In the genomic region with DNA sequence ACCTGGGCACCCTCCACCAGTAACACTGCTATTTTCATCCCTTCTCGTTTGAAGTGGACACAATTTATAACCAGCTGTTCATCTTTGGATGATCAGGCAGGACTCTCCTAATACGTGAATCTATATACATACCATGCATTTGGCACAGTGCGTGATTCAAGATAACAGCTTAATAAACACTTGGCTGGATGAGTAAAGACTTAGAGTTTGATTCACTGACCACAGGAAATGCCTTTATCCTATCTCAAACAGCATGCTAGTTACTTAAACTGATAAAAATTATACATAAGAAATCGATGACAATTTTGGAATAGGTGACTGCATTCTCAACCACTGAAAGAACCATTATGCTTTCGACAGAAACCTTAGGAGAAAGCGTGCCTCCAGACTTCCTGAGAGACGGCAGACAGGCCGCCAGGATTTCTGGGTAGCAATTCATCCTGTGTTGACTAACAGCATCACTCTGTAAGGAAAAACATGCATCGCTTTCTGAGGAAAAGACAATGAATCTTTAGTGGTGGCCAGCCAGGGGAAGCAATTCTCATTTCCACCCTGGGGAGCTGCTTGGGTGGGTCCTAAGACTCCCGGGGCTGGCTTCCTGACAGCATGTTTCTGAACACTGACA, we compare ENCODE assay signal across 12 cellular contexts. TPM values are rescaled to one million over a fixed set of nuclear protein-coding genes. Genes with fewer than 3 reads are reported as not detected.
A peak's percentile ranks its signal among the peaks of the same experiment; 100 is the strongest.
DNase-seq lines count a peak whose midpoint lies in the region; ATAC-seq, FAIRE-seq and TF ChIP-seq lines count a peak whose summit lies in the region.
"Had no signal": no experiment of that assay in that cellular context is flagged by ENCODE, and none has a peak within 500 bp of the region (broad histone marks: within the 10 kb centered on the region; RNA-seq: fewer than 3 reads in every experiment).

No MANE protein-coding gene starts in this region.

- H3K4me3 ChIP-seq in A673 (ENCODE audit: low read depth, low read length, poor library complexity, severe bottlenecking) (no peak overlapping the region), GM23248 (peak overlapping the region; percentile 53), WI38 (ENCODE audit: low read depth, low read length) (peak overlapping the region; percentile 22), colonic mucosa (no peak overlapping the region)
- H3K4me3 ChIP-seq: breast epithelium, uterus had no signal

- H3K4me1 Mint-ChIP-seq in type B pancreatic cell (ENCODE audit: unreplicated experiment): no peaks in the 10 kb centered on the region

- peak overlapping the region; percentile 61 for H2AFZ ChIP-seq in GM23248

- POLR2A ChIA-PET in A673 (lab: Charles Lee; ENCODE audit: low non-redundant PET): no interaction called here

- H3K9me3 ChIP-seq in A673 (ENCODE audit: low read depth, low read length, poor library complexity, severe bottlenecking): no peaks in the 10 kb centered on the region
- H3K9me3 ChIP-seq in GM23248 (ENCODE audit: low read depth): no peaks in the 10 kb centered on the region
- H3K9me3 ChIP-seq in colonic mucosa: no peaks in the 10 kb centered on the region
- H3K9me3 ChIP-seq: breast epithelium, uterus had no signal

- CTCF ChIA-PET in A673 (lab: Charles Lee): no interaction called here

- no peaks in the 10 kb centered on the region for H3K9me3 Mint-ChIP-seq in type B pancreatic cell

- no peak overlapping the region for H3K27ac Mint-ChIP-seq in type B pancreatic cell

- in situ Hi-C loops in GM23248 (cut with MboI): no loop called here

- H3K36me3 ChIP-seq in A673 (ENCODE audit: insufficient read depth, low read length, poor library complexity, severe bottlenecking): no peaks in the 10 kb centered on the region
- no peaks in the 10 kb centered on the region for H3K36me3 ChIP-seq in GM23248 (ENCODE audit: low read depth)
- H3K36me3 ChIP-seq in colonic mucosa: no peaks in the 10 kb centered on the region
- H3K36me3 ChIP-seq: breast epithelium, uterus had no signal

- no peak for ATAC-seq in HG02885 (IDR thresholded peaks at IDR 0.05; ENCODE audit: poor library complexity, unreplicated experiment)

- H3K9ac ChIP-seq in GM23248 (peak overlapping the region; percentile 42), colonic mucosa (ENCODE audit: low read depth in 2 of 2, low read length in 2 of 2) (no peak overlapping the region)

- no peaks in the 10 kb centered on the region for H3K36me3 Mint-ChIP-seq in type B pancreatic cell

- H3K27me3 Mint-ChIP-seq in type B pancreatic cell: peaks cover 3% of the 10 kb centered on the region

- 1% methylated on average over 10 of the region's 10 CpGs for WGBS in GM23248 (ENCODE audit: low coverage in 1 of 2, low lambda C conversion rate in 2 of 2, missing lambda C conversion rate in 2 of 2), 2 experiments

- H3K9me2 ChIP-seq in GM23248 (ENCODE audit: insufficient read depth): no peaks in the 10 kb centered on the region

- H4K20me1 ChIP-seq in GM23248 (ENCODE audit: insufficient read depth): no peaks in the 10 kb centered on the region

- peak; percentile 84 for DNase-seq in A673 (ENCODE audit: low spot score)
- DNase-seq in GM23248: peak; percentile 84
- peak; percentile 15 for DNase-seq in glomerular visceral epithelial cell (ENCODE audit: extremely low spot score)
- no peak for DNase-seq in frontal cortex (ENCODE audit: low spot score in 2 of 2)
- DNase-seq in type B pancreatic cell (ENCODE audit: extremely low spot score, unreplicated experiment): no peak
- DNase-seq in colonic mucosa: no peak
- DNase-seq: DMS 273 treated with DMSO at 0.1 percent for 48 hours, NCI-H1092, uterus had no signal

- intact Hi-C loops in A673 (cut with micrococcal nuclease; ENCODE audit: unreplicated experiment) (no loop called here), colonic mucosa (cut with DNase I) (no loop called here)

- no peak for TF ChIP-seq CTCF in A673 (conservative IDR thresholded peaks at IDR 0.05; ENCODE audit: low read depth, low read length)
- TF ChIP-seq CTCF in WI38 (IDR thresholded peaks at IDR 0.05; ENCODE audit: low read depth, low read length): no peak
- TF ChIP-seq CTCF in type B pancreatic cell (conservative IDR thresholded peaks at IDR 0.05): no peak
- no peak for TF ChIP-seq CTCF in colonic mucosa (IDR thresholded peaks at IDR 0.05)

- no peak for FAIRE-seq in frontal cortex (lab: Jason Lieb, UNC)

- H3K4me3 Mint-ChIP-seq in type B pancreatic cell: no peak overlapping the region

- no peaks in the 10 kb centered on the region for H3K27me3 ChIP-seq in A673 (replicated peaks; ENCODE audit: insufficient read depth, low read depth, low read length, poor library complexity)
- H3K27me3 ChIP-seq in GM23248 (replicated peaks; ENCODE audit: insufficient read depth): no peaks in the 10 kb centered on the region
- no peaks in the 10 kb centered on the region for H3K27me3 ChIP-seq in colonic mucosa
- H3K27me3 ChIP-seq: breast epithelium, uterus had no signal

- peaks cover 54% of the 10 kb centered on the region for H3F3A ChIP-seq in GM23248 (ENCODE audit: insufficient read depth)

- peak overlapping the region; percentile 83 for H3K4me2 ChIP-seq in GM23248 (ENCODE audit: unreplicated experiment)

- H3K27ac ChIP-seq in A673 (ENCODE audit: low read depth, low read length, poor library complexity, severe bottlenecking) (peak overlapping the region; percentile 26), GM23248 (peak overlapping the region; percentile 66), colonic mucosa (no peak overlapping the region)
- H3K27ac ChIP-seq: breast epithelium, uterus had no signal

- no TSS peak for BruUV-seq in A673 (replicated peaks; lab: Mats Ljungman, UMichigan)

- no peaks in the 10 kb centered on the region for H3K79me2 ChIP-seq in GM23248 (ENCODE audit: insufficient read depth)

- H3K4me1 ChIP-seq in A673 (ENCODE audit: insufficient read depth, low read length, poor library complexity, severe bottlenecking) (peaks cover 34% of the 10 kb centered on the region), GM23248 (ENCODE audit: insufficient read depth) (peaks cover 51% of the 10 kb centered on the region), colonic mucosa (no peaks in the 10 kb centered on the region)
- H3K4me1 ChIP-seq: breast epithelium, uterus had no signal

RNA-seq across cellular contexts. Expression of a gene that starts 9.7 kb away (rescaled TPM):
- 89.5 and 102 TPM in 2 replicates for total RNA-seq in A673 (2021)
- total RNA-seq in GM23248 (2014; rRNA removed; shearing (Covaris generic)): 30.9 and 33.9 TPM in 2 replicates
- 140 and 147 TPM in 2 replicates for polyA plus RNA-seq in GM23248 (2016; fragmentation: Nextera tagmentation; extraction: Ambion mirVana)
- total RNA-seq in frontal cortex: 20.0 TPM
- total RNA-seq in type B pancreatic cell (ENCODE audit: low replicate concordance): 53.5 and 62.1 TPM in 2 replicates
- 10 to 100 TPM; 33.0 to 56.3 TPM for total RNA-seq in colonic mucosa

RNA-seq across cellular contexts. Expression of a gene that starts 11.3 kb away (rescaled TPM):
- total RNA-seq in A673 (2021) (69.4 and 72.8 TPM in 2 replicates), frontal cortex (13.5 TPM), type B pancreatic cell (ENCODE audit: low replicate concordance) (33.8 and 37.7 TPM in 2 replicates), colonic mucosa (10 to 100 TPM; 43.2 to 70.7 TPM)
- total RNA-seq in GM23248 (2014; rRNA removed; shearing (Covaris generic)): 34.7 and 39.6 TPM in 2 replicates
- polyA plus RNA-seq in GM23248 (2016; fragmentation: Nextera tagmentation; extraction: Ambion mirVana): 103 and 106 TPM in 2 replicates

Comparison
In these comparisons a context has a peak if more than half of its experiments do, and no peak if none do; other contexts are left out.
1. DNase-seq: peak in A673 (single experiment), GM23248 (single experiment) and glomerular visceral epithelial cell (single experiment); none in frontal cortex (0 of 2), type B pancreatic cell (single experiment) and colonic mucosa (single experiment).
2. H3K4me3 ChIP-seq: peak in GM23248 (single experiment) and WI38 (single experiment); none in A673 (single experiment) and colonic mucosa (single experiment).